Comparison of ENCODE assay signal across 14 cellular contexts in the genomic region with DNA sequence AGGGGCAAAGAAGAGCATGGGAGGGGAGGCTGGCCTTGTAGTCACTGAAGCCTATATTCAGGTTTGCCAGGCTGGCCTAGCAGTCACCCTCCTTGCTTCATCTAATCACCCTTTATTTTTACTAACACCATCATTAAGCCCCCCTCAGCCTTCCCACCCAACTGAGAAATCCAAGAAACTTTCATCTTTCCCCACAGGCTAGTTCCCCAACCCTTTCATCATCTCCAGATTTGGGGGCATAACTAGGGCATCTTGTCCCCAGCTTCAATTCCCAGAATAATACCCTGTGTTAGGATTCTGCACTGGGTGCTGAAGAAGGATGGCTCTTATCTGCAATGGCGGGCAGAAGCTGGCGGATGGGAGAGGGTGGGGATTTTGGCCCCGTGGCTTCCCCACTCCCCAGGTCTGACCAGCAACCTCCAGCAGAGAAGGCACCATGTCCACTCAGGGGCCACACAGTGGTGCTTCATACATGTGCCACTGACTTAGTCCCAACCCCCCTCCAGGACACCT. TPM values are rescaled to one million over a fixed set of nuclear protein-coding genes. Genes with fewer than 3 reads are reported as not detected.
A peak's percentile ranks its signal among the peaks of the same experiment; 100 is the strongest.
DNase-seq lines count a peak whose midpoint lies in the region; ATAC-seq lines count a peak whose summit lies in the region.
"Had no signal": no experiment of that assay in that cellular context is flagged by ENCODE, and none has a peak within 500 bp of the region (broad histone marks: within the 10 kb centered on the region; RNA-seq: fewer than 3 reads in every experiment).

No MANE protein-coding gene starts in this region.

- POLR2A ChIA-PET in activated naive CD8-positive, alpha-beta T cell treated with anti-CD3 and anti-CD28 coated beads, Interleukin-2, amount 10 ng/mL, durations not matched to agents 7 days and 5 days (lab: Charles Lee): interaction anchor here (1.1 kb wide), 1 partner anchor 49 kb away, joined by 3 read pairs; a partner anchor contains a TSS

- no peaks in the 10 kb centered on the region for H3K9me3 Mint-ChIP-seq in activated naive CD8-positive, alpha-beta T cell treated with anti-CD3 and anti-CD28 coated beads, Interleukin-2, amount 10 ng/mL, durations not matched to agents 7 days and 5 days
- no peaks in the 10 kb centered on the region for H3K9me3 Mint-ChIP-seq in activated naive CD8-positive, alpha-beta T cell treated with anti-CD3 and anti-CD28 coated beads, Interleukin-2, amount 50 U/mL, for 24 hours
- no peaks in the 10 kb centered on the region for H3K9me3 Mint-ChIP-seq in IgD-negative memory B cell
- no peaks in the 10 kb centered on the region for H3K9me3 Mint-ChIP-seq in stimulated activated effector memory CD8-positive, alpha-beta T cell treated with anti-CD3 and anti-CD28 coated beads, Interleukin-12 subunit alpha, Interleukin-12 subunit beta, amount 100 ng/mL, for 72 hours
- H3K9me3 Mint-ChIP-seq: CD8-positive, alpha-beta T cell had no signal

- H3K4me3 Mint-ChIP-seq in activated naive CD8-positive, alpha-beta T cell treated with anti-CD3 and anti-CD28 coated beads, Interleukin-2, amount 10 ng/mL, durations not matched to agents 7 days and 5 days: no peak overlapping the region
- no peak overlapping the region for H3K4me3 Mint-ChIP-seq in activated naive CD8-positive, alpha-beta T cell treated with anti-CD3 and anti-CD28 coated beads, Interleukin-2, amount 50 U/mL, for 24 hours
- H3K4me3 Mint-ChIP-seq in IgD-negative memory B cell: no peak overlapping the region
- no peak overlapping the region for H3K4me3 Mint-ChIP-seq in stimulated activated effector memory CD8-positive, alpha-beta T cell treated with anti-CD3 and anti-CD28 coated beads, Interleukin-12 subunit alpha, Interleukin-12 subunit beta, amount 100 ng/mL, for 72 hours
- H3K4me3 Mint-ChIP-seq: CD14-positive monocyte; CD8-positive, alpha-beta T cell had no signal

- H3K4me1 Mint-ChIP-seq in activated naive CD8-positive, alpha-beta T cell treated with anti-CD3 and anti-CD28 coated beads, Interleukin-2, amount 10 ng/mL, durations not matched to agents 7 days and 5 days: peaks cover 10% of the 10 kb centered on the region
- peaks cover 10% of the 10 kb centered on the region for H3K4me1 Mint-ChIP-seq in activated naive CD8-positive, alpha-beta T cell treated with anti-CD3 and anti-CD28 coated beads, Interleukin-2, amount 50 U/mL, for 24 hours
- peaks cover 4 to 6% (median 5%) of the 10 kb centered on the region in 3 donors for H3K4me1 Mint-ChIP-seq in IgD-negative memory B cell
- peaks cover 12% of the 10 kb centered on the region for H3K4me1 Mint-ChIP-seq in stimulated activated effector memory CD8-positive, alpha-beta T cell treated with anti-CD3 and anti-CD28 coated beads, Interleukin-12 subunit alpha, Interleukin-12 subunit beta, amount 100 ng/mL, for 72 hours

- no peak for DNase-seq in activated naive CD8-positive, alpha-beta T cell treated with anti-CD3 and anti-CD28 coated beads, Interleukin-2, amount 10 ng/mL, durations not matched to agents 7 days and 5 days
- no peak for DNase-seq in activated naive CD8-positive, alpha-beta T cell treated with anti-CD3 and anti-CD28 coated beads, Interleukin-2, amount 50 U/mL, for 24 hours
- DNase-seq in left lobe of liver (ENCODE audit: low spot score): no peak
- no peak for DNase-seq in stimulated activated effector memory CD8-positive, alpha-beta T cell treated with anti-CD3 and anti-CD28 coated beads, Interleukin-12 subunit alpha, Interleukin-12 subunit beta, amount 100 ng/mL, for 72 hours (ENCODE audit: low spot score in 2 of 2)
- no peak for DNase-seq in T-helper 9 cell
- DNase-seq in AG08395 (ENCODE audit: low spot score): no peak
- DNase-seq: CD8-positive, alpha-beta T cell; DMS53; GM23248 had no signal

- peak overlapping the region; percentile 44 for H3K27ac Mint-ChIP-seq in activated naive CD8-positive, alpha-beta T cell treated with anti-CD3 and anti-CD28 coated beads, Interleukin-2, amount 10 ng/mL, durations not matched to agents 7 days and 5 days
- no peak overlapping the region for H3K27ac Mint-ChIP-seq in activated naive CD8-positive, alpha-beta T cell treated with anti-CD3 and anti-CD28 coated beads, Interleukin-2, amount 50 U/mL, for 24 hours
- H3K27ac Mint-ChIP-seq in IgD-negative memory B cell: peak overlapping the region in 2 of 3 donors; percentile 35 to 50
- peak overlapping the region; percentile 10 for H3K27ac Mint-ChIP-seq in stimulated activated effector memory CD8-positive, alpha-beta T cell treated with anti-CD3 and anti-CD28 coated beads, Interleukin-12 subunit alpha, Interleukin-12 subunit beta, amount 100 ng/mL, for 72 hours

- ATAC-seq in activated naive CD8-positive, alpha-beta T cell treated with anti-CD3 and anti-CD28 coated beads, Interleukin-2, amount 10 ng/mL, durations not matched to agents 7 days and 5 days (ENCODE audit: low read depth): no peak
- no peak for ATAC-seq in activated naive CD8-positive, alpha-beta T cell treated with anti-CD3 and anti-CD28 coated beads, Interleukin-2, amount 50 U/mL, for 24 hours
- ATAC-seq in left lobe of liver: peak; percentile 5
- ATAC-seq in stimulated activated effector memory CD8-positive, alpha-beta T cell treated with anti-CD3 and anti-CD28 coated beads, Interleukin-12 subunit alpha, Interleukin-12 subunit beta, amount 100 ng/mL, for 72 hours: no peak
- ATAC-seq in HG02981 (IDR thresholded peaks at IDR 0.05; ENCODE audit: unreplicated experiment): no peak
- ATAC-seq: CD8-positive, alpha-beta T cell had no signal

- H3K27me3 Mint-ChIP-seq in activated naive CD8-positive, alpha-beta T cell treated with anti-CD3 and anti-CD28 coated beads, Interleukin-2, amount 10 ng/mL, durations not matched to agents 7 days and 5 days: no peaks in the 10 kb centered on the region
- no peaks in the 10 kb centered on the region for H3K27me3 Mint-ChIP-seq in activated naive CD8-positive, alpha-beta T cell treated with anti-CD3 and anti-CD28 coated beads, Interleukin-2, amount 50 U/mL, for 24 hours
- H3K27me3 Mint-ChIP-seq in IgD-negative memory B cell: no peaks in the 10 kb centered on the region

- peaks cover 49% of the 10 kb centered on the region for H3K36me3 Mint-ChIP-seq in activated naive CD8-positive, alpha-beta T cell treated with anti-CD3 and anti-CD28 coated beads, Interleukin-2, amount 10 ng/mL, durations not matched to agents 7 days and 5 days
- peaks cover 56% of the 10 kb centered on the region for H3K36me3 Mint-ChIP-seq in activated naive CD8-positive, alpha-beta T cell treated with anti-CD3 and anti-CD28 coated beads, Interleukin-2, amount 50 U/mL, for 24 hours (ENCODE audit: low read depth)
- peaks cover 3% of the 10 kb centered on the region for H3K36me3 Mint-ChIP-seq in IgD-negative memory B cell
- H3K36me3 Mint-ChIP-seq in stimulated activated effector memory CD8-positive, alpha-beta T cell treated with anti-CD3 and anti-CD28 coated beads, Interleukin-12 subunit alpha, Interleukin-12 subunit beta, amount 100 ng/mL, for 72 hours: peaks cover 87% of the 10 kb centered on the region

RNA-seq across cellular contexts. Expression of a gene that starts 6.9 kb away (rescaled TPM):
- total RNA-seq in activated naive CD8-positive, alpha-beta T cell treated with anti-CD3 and anti-CD28 coated beads, Interleukin-2, amount 10 ng/mL, durations not matched to agents 7 days and 5 days: 10 to 100 TPM; 47.4 to 50.6 TPM
- polyA plus RNA-seq in IgD-negative memory B cell: 50.2 TPM
- 590 TPM for total RNA-seq in left lobe of liver

RNA-seq across cellular contexts. Expression of a gene that starts 13.5 kb away (rescaled TPM):
- 100 to 1,000 TPM; 100 to 105 TPM for total RNA-seq in activated naive CD8-positive, alpha-beta T cell treated with anti-CD3 and anti-CD28 coated beads, Interleukin-2, amount 10 ng/mL, durations not matched to agents 7 days and 5 days
- 74.5 TPM for polyA plus RNA-seq in IgD-negative memory B cell
- total RNA-seq in left lobe of liver: 212 TPM

RNA-seq across cellular contexts. Expression of a gene that starts 13.7 kb away (rescaled TPM):
- total RNA-seq in activated naive CD8-positive, alpha-beta T cell treated with anti-CD3 and anti-CD28 coated beads, Interleukin-2, amount 10 ng/mL, durations not matched to agents 7 days and 5 days: 1 to 10 TPM; 3.3 to 3.4 TPM
- polyA plus RNA-seq in IgD-negative memory B cell: 2.6 TPM
- 3.5 TPM for total RNA-seq in left lobe of liver

RNA-seq across cellular contexts. Expression of a gene that starts 29.4 kb away (rescaled TPM):
- total RNA-seq in activated naive CD8-positive, alpha-beta T cell treated with anti-CD3 and anti-CD28 coated beads, Interleukin-2, amount 10 ng/mL, durations not matched to agents 7 days and 5 days: 1 to 10 TPM; 1.3 to 1.7 TPM
- polyA plus RNA-seq in IgD-negative memory B cell: 1.1 TPM
- 34.9 TPM for total RNA-seq in left lobe of liver
- total RNA-seq: GM23248 had no signal
- polyA plus RNA-seq: CD14-positive monocyte, GM23248 had no signal

RNA-seq across cellular contexts. Expression of a gene that starts 29.7 kb away (rescaled TPM):
- under 1 TPM in 1 of 2 experiments, not detected in 1; 0.14 TPM for total RNA-seq in activated naive CD8-positive, alpha-beta T cell treated with anti-CD3 and anti-CD28 coated beads, Interleukin-2, amount 10 ng/mL, durations not matched to agents 7 days and 5 days
- not detected for polyA plus RNA-seq in IgD-negative memory B cell
- total RNA-seq in left lobe of liver: 0.40 TPM
- total RNA-seq: CD8-positive, alpha-beta T cell; GM23248; HT-29 had no signal
- polyA plus RNA-seq: BJ, CD14-positive monocyte, GM23248 had no signal

Comparison
In these comparisons a context has a peak if more than half of its experiments do, and no peak if none do; other contexts are left out.
1. RNA of a gene that starts 6.9 kb away (total RNA-seq): 590 TPM in left lobe of liver (single experiment); 47.4 to 50.6 TPM in activated naive CD8-positive, alpha-beta T cell treated with anti-CD3 and anti-CD28 coated beads, Interleukin-2, amount 10 ng/mL, durations not matched to agents 7 days and 5 days; every median in the first group is over 10 times any median in the second.